ENCODE assay signal across 8 cellular contexts in genomic region chr15:64095795-64096485, GRCh38. TPM values are rescaled to one million over a fixed set of nuclear protein-coding genes. Genes with fewer than 3 reads are reported as not detected.
DNase-seq lines count a peak whose midpoint lies in the region; ATAC-seq, FAIRE-seq and TF ChIP-seq lines count a peak whose summit lies in the region.

Gene SNX1, plus strand, starts transcription at chr15:64095982. Its CDS starts 32 bp downstream, at chr15:64096014.

- DNase-seq in AG04450 (ENCODE audit: low read depth, low spot score): peak; percentile 81
- peak; percentile 80 to 95 for DNase-seq in NCI-H524 (lab: John Stamatoyannopoulos, UW)
- peak; percentile 96 to 97 for DNase-seq in activated CD4-positive, alpha-beta T cell treated with anti-CD3 and anti-CD28 coated beads for 24 hours (ENCODE audit: low read depth in 2 of 2)
- DNase-seq in cerebellar nuclear complex (lab: John Stamatoyannopoulos, UW): peak; percentile 66 to 82
- DNase-seq in keratinocyte (ENCODE audit: low read depth, low spot score): peak; percentile 33
- peak; percentile 99 for DNase-seq in stimulated activated CD4-positive, alpha-beta T cell treated with anti-CD3 and anti-CD28 coated beads, Interleukin-12 subunit alpha, Interleukin-12 subunit beta, amount 100 ng/mL, for 4 hours

- H3K4me1 ChIP-seq in keratinocyte (ENCODE audit: control insufficient read depth, extremely low read depth, insufficient read depth, low read length): peaks cover 52% of the 10 kb centered on the region

- no peaks in the 10 kb centered on the region for H4K20me1 ChIP-seq in keratinocyte (ENCODE audit: control insufficient read depth, extremely low read depth, insufficient read depth, low read length)

- peak within 1 kb of the TSS; percentile 93 for H3K4me3 ChIP-seq in AG04450 (ENCODE audit: low read depth, low read length)
- peak within 1 kb of the TSS; percentile 85 to 97 (median 88) for H3K4me3 ChIP-seq in keratinocyte (ENCODE audit: control insufficient read depth in 2 of 3, extremely low read depth in 1 of 3, insufficient read depth in 2 of 3, low read depth in 1 of 3, low read length in 3 of 3)

- peak within 1 kb of the TSS; percentile 92 for H3K9ac ChIP-seq in keratinocyte (ENCODE audit: control insufficient read depth, extremely low read depth, insufficient read depth, low read length)

- TF ChIP-seq POLR2A in GM18951 (IDR thresholded peaks at IDR 0.05; ENCODE audit: extremely low read depth, insufficient read depth, insufficient read length): peak; percentile 88

- H3K79me2 ChIP-seq in keratinocyte (ENCODE audit: control insufficient read depth, insufficient read depth, low read length): peaks cover 78% of the 10 kb centered on the region

- H3K36me3 ChIP-seq in keratinocyte (ENCODE audit: control insufficient read depth in 2 of 2, extremely low read depth in 1 of 2, insufficient read depth in 2 of 2, low read length in 2 of 2): no peaks in the 10 kb centered on the region

- peak within 1 kb of the TSS; percentile 42 for H3K27ac ChIP-seq in AG04450 (ENCODE audit: low read depth, low read length)
- peak within 1 kb of the TSS; percentile 70 for H3K27ac ChIP-seq in keratinocyte (ENCODE audit: control insufficient read depth, insufficient read depth, low read length)

- POLR2A ChIA-PET in AG04450 (lab: Yijun Ruan, JAX): interaction anchor here (0.9 kb wide), 1 partner anchor 10 kb away, joined by 4 read pairs; no protein-coding TSS in a partner anchor

- FAIRE-seq in keratinocyte (lab: Jason Lieb, UNC): no peak

- H3K9me3 ChIP-seq in AG04450 (ENCODE audit: control insufficient read depth, insufficient read depth, low read length) (peaks cover 3% of the 10 kb centered on the region; the same call in 1 of the 2 replicates), keratinocyte (ENCODE audit: control insufficient read depth, low read depth, low read length) (no peaks in the 10 kb centered on the region)

- CTCF ChIA-PET in AG04450 (lab: Charles Lee): interaction anchor here (0.5 to 0.9 kb wide), 3 partner anchors 9 to 123 kb away, joined by 3 to 5 read pairs (median 4); no protein-coding TSS in a partner anchor

- in situ Hi-C loops in GM18951 (cut with MboI; ENCODE audit: low sequenced_read_pairs, unreplicated experiment): no loop called here

- H2AFZ ChIP-seq in keratinocyte (ENCODE audit: control insufficient read depth, low read length): peak within 1 kb of the TSS; percentile 88

- TF ChIP-seq CTCF in AG04450 (IDR thresholded peaks at IDR 0.05; ENCODE audit: low read depth, low read length) (no peak), keratinocyte (optimal IDR thresholded peaks at IDR 0.05 in 1 of 3, IDR thresholded peaks at IDR 0.05 in 1 of 3, conservative IDR thresholded peaks at IDR 0.05 in 1 of 3; ENCODE audit: extremely low read depth in 1 of 3, insufficient read depth in 2 of 3, low read length in 3 of 3) (no peak)

- H3K4me2 ChIP-seq in keratinocyte (ENCODE audit: control insufficient read depth, extremely low read depth, insufficient read depth, low read depth, low read length): peak within 1 kb of the TSS; percentile 84

- H3K27me3 ChIP-seq in AG04450 (ENCODE audit: control insufficient read depth, insufficient read depth, low read length) (no peaks in the 10 kb centered on the region), keratinocyte (ENCODE audit: control insufficient read depth, extremely low read depth, insufficient read depth, low read length) (no peaks in the 10 kb centered on the region)

- H3K9me1 ChIP-seq in keratinocyte (ENCODE audit: control insufficient read depth, extremely low read depth, insufficient read depth, low read length): peaks cover 4% of the 10 kb centered on the region

- peak; percentile 48 for ATAC-seq in HG03439 (IDR thresholded peaks at IDR 0.05; ENCODE audit: unreplicated experiment)

- dilution Hi-C loops in keratinocyte (cut with MboI; ENCODE audit: extremely low pct_ligation_motif_present, low sequenced_read_pairs): no loop called here

RNA-seq across cellular contexts. Expression of gene SNX1, which starts in this region (rescaled TPM):
- polyA plus RNA-seq in AG04450 (2011; rRNA removed) (77.6 and 78.6 TPM in 2 replicates), keratinocyte (78.1 to 90.2 TPM (median 86.5 TPM) in 3 replicates)
- polyA minus RNA-seq in AG04450 (2011; rRNA and poly(A)+ RNA removed): 63.2 and 70.6 TPM in 2 replicates
- polyA plus RNA-seq in keratinocyte (2011; ENCODE audit: low read depth): 49.5 TPM
- polyA plus RNA-seq in keratinocyte (2011; cell fraction: cytosol; rRNA removed): 85.7 and 102 TPM in 2 replicates
- polyA plus RNA-seq in keratinocyte (2011; cell fraction: nucleus; rRNA removed): 133 and 137 TPM in 2 replicates
- 52.4 and 71.7 TPM in 2 replicates for polyA plus RNA-seq in keratinocyte (2012; ENCODE audit: low replicate concordance)
- 45.7 to 65.1 TPM (median 49.1 TPM) in 3 replicates for polyA minus RNA-seq in keratinocyte
- 34.7 TPM for polyA minus RNA-seq in keratinocyte (2011; cell fraction: cytosol; rRNA and poly(A)+ RNA removed)
- polyA minus RNA-seq in keratinocyte (2011; cell fraction: nucleus; rRNA and poly(A)+ RNA removed): 34.9 and 51.3 TPM in 2 replicates

Comparison
In these comparisons a context has a peak if more than half of its experiments do, and no peak if none do; other contexts are left out.
1. Peak in every context shown above with its lines: DNase-seq, ATAC-seq, H3K4me3 ChIP-seq and H3K27ac ChIP-seq.
2. DNase-seq: peak in every context shown above with its lines; median percentile 99 in stimulated activated CD4-positive, alpha-beta T cell treated with anti-CD3 and anti-CD28 coated beads, Interleukin-12 subunit alpha, Interleukin-12 subunit beta, amount 100 ng/mL, for 4 hours; 96 in activated CD4-positive, alpha-beta T cell treated with anti-CD3 and anti-CD28 coated beads for 24 hours; 88 in NCI-H524; 81 in AG04450; 74 in cerebellar nuclear complex; 33 in keratinocyte.